Comparison of ENCODE assay signal across 14 cellular contexts in the genomic region with DNA sequence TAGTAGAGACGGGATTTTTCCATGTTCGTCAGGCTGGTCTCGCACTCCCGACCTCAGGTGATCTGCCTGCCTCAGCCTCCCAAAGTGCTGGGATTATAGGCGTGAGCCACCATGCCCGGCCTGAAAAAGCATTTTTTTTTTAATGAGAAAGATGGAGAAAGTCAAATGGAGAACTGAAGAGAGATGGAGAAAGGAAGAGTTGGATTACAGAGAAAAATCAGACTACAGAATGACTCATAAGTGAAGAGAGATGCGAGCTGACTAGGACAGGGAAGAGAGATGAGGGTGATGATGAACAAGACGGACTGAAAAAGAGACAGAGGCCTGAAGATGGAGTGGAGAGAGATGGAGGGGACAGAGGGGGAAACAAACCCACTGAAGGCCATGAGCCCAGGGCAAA. TPM values are rescaled to one million over a fixed set of nuclear protein-coding genes. Genes with fewer than 3 reads are reported as not detected.
A peak's percentile ranks its signal among the peaks of the same experiment; 100 is the strongest.
DNase-seq lines count a peak whose midpoint lies in the region; ATAC-seq, FAIRE-seq and TF ChIP-seq lines count a peak whose summit lies in the region.
"Had no signal": no experiment of that assay in that cellular context is flagged by ENCODE, and none has a peak within 500 bp of the region (broad histone marks: within the 10 kb centered on the region; RNA-seq: fewer than 3 reads in every experiment).

No MANE protein-coding gene starts in this region.

- peaks cover 19% of the 10 kb centered on the region for H3K36me3 Mint-ChIP-seq in activated naive CD4-positive, alpha-beta T cell treated with anti-CD3 and anti-CD28 coated beads, Interleukin-2, amount 10 ng/mL, durations not matched to agents 7 days and 5 days
- H3K36me3 Mint-ChIP-seq in endodermal cell (ENCODE audit: low read depth) = peaks cover 49% of the 10 kb centered on the region
- H3K36me3 Mint-ChIP-seq in stimulated activated effector memory CD8-positive, alpha-beta T cell treated with anti-CD3 and anti-CD28 coated beads, Interleukin-12 subunit alpha, Interleukin-12 subunit beta, amount 100 ng/mL, for 72 hours = peaks cover 51% of the 10 kb centered on the region

- H3K4me3 Mint-ChIP-seq in activated naive CD4-positive, alpha-beta T cell treated with anti-CD3 and anti-CD28 coated beads, Interleukin-2, amount 10 ng/mL, durations not matched to agents 7 days and 5 days = peak overlapping the region; percentile 47
- H3K4me3 Mint-ChIP-seq in endodermal cell = peak overlapping the region; percentile 95
- peak overlapping the region; percentile 91 for H3K4me3 Mint-ChIP-seq in stimulated activated effector memory CD8-positive, alpha-beta T cell treated with anti-CD3 and anti-CD28 coated beads, Interleukin-12 subunit alpha, Interleukin-12 subunit beta, amount 100 ng/mL, for 72 hours

- H3K9ac ChIP-seq in SK-N-MC (ENCODE audit: insufficient read length) = peak overlapping the region; percentile 20
- no peak overlapping the region for H3K9ac ChIP-seq in endodermal cell (ENCODE audit: extremely low read depth, low read length, poor library complexity, severe bottlenecking)

- no peak overlapping the region for H3K27ac Mint-ChIP-seq in activated naive CD4-positive, alpha-beta T cell treated with anti-CD3 and anti-CD28 coated beads, Interleukin-2, amount 10 ng/mL, durations not matched to agents 7 days and 5 days
- no peak overlapping the region for H3K27ac Mint-ChIP-seq in endodermal cell
- H3K27ac Mint-ChIP-seq in stimulated activated effector memory CD8-positive, alpha-beta T cell treated with anti-CD3 and anti-CD28 coated beads, Interleukin-12 subunit alpha, Interleukin-12 subunit beta, amount 100 ng/mL, for 72 hours = no peak overlapping the region

- FAIRE-seq in GM12891 (lab: Jason Lieb, UNC) = no peak

- H3K27me3 Mint-ChIP-seq in activated naive CD4-positive, alpha-beta T cell treated with anti-CD3 and anti-CD28 coated beads, Interleukin-2, amount 10 ng/mL, durations not matched to agents 7 days and 5 days = peaks cover 5% of the 10 kb centered on the region
- peaks cover 3% of the 10 kb centered on the region for H3K27me3 Mint-ChIP-seq in endodermal cell (ENCODE audit: insufficient read depth)

- H3K4me3 ChIP-seq in SK-N-MC (no peak overlapping the region), endodermal cell (ENCODE audit: low read length) (peak overlapping the region; percentile 100), tibial nerve (no peak overlapping the region), testis (no peak overlapping the region)

- H3K27ac ChIP-seq in SK-N-MC (no peak overlapping the region), endodermal cell (ENCODE audit: low read depth, low read length) (no peak overlapping the region), tibial nerve (no peak overlapping the region), testis (no peak overlapping the region)

- H3K9me3 Mint-ChIP-seq in activated naive CD4-positive, alpha-beta T cell treated with anti-CD3 and anti-CD28 coated beads, Interleukin-2, amount 10 ng/mL, durations not matched to agents 7 days and 5 days = no peaks in the 10 kb centered on the region
- H3K9me3 Mint-ChIP-seq in endodermal cell = peaks cover 3% of the 10 kb centered on the region
- H3K9me3 Mint-ChIP-seq in stimulated activated effector memory CD8-positive, alpha-beta T cell treated with anti-CD3 and anti-CD28 coated beads, Interleukin-12 subunit alpha, Interleukin-12 subunit beta, amount 100 ng/mL, for 72 hours = no peaks in the 10 kb centered on the region

- TF ChIP-seq POLR2A in tibial nerve (IDR thresholded peaks at IDR 0.05) (no peak), testis (IDR thresholded peaks at IDR 0.05) (no peak), GM12891 (IDR thresholded peaks at IDR 0.05; ENCODE audit: low read depth, low read length) (no peak)

- H3K36me3 ChIP-seq in SK-N-MC (ENCODE audit: insufficient read depth, low read length) = peaks cover 37% of the 10 kb centered on the region
- peaks cover 43% of the 10 kb centered on the region for H3K36me3 ChIP-seq in endodermal cell (ENCODE audit: control insufficient read depth, insufficient read depth, low read length)
- peaks cover 3 to 38% (median 9%) of the 10 kb centered on the region in 3 donors for H3K36me3 ChIP-seq in tibial nerve
- no peaks in the 10 kb centered on the region for H3K36me3 ChIP-seq in testis (ENCODE audit: low read depth, missing control alignments)

- H3K27me3 ChIP-seq in endodermal cell (ENCODE audit: control insufficient read depth, insufficient read depth, low read length, poor library complexity, severe bottlenecking) (no peaks in the 10 kb centered on the region), tibial nerve (no peaks in the 10 kb centered on the region), testis (no peaks in the 10 kb centered on the region)
- H3K27me3 ChIP-seq: gastroesophageal sphincter had no signal

- no peak for DNase-seq in activated naive CD4-positive, alpha-beta T cell treated with anti-CD3 and anti-CD28 coated beads, Interleukin-2, amount 10 ng/mL, durations not matched to agents 7 days and 5 days
- no peak for DNase-seq in activated naive CD4-positive, alpha-beta T cell treated with Interleukin-2 at 50 U/mL for 16 hours
- DNase-seq in SK-N-MC (ENCODE audit: low read depth, low spot score) (no peak), endodermal cell (no peak), tibial nerve (ENCODE audit: low spot score in 2 of 2) (no peak), testis (no peak), GM12891 (ENCODE audit: insufficient read length, low spot score) (no peak)
- no peak for DNase-seq in stimulated activated effector memory CD8-positive, alpha-beta T cell treated with anti-CD3 and anti-CD28 coated beads, Interleukin-12 subunit alpha, Interleukin-12 subunit beta, amount 100 ng/mL, for 72 hours (ENCODE audit: low spot score in 2 of 2)
- DNase-seq: AML-193, left colon, NCI-H526, occipital lobe had no signal

- no peak for TF ChIP-seq EP300 in tibial nerve (IDR thresholded peaks at IDR 0.05)

- peaks cover 35% of the 10 kb centered on the region for H3K4me1 Mint-ChIP-seq in activated naive CD4-positive, alpha-beta T cell treated with anti-CD3 and anti-CD28 coated beads, Interleukin-2, amount 10 ng/mL, durations not matched to agents 7 days and 5 days
- H3K4me1 Mint-ChIP-seq in endodermal cell = peaks cover 15% of the 10 kb centered on the region
- H3K4me1 Mint-ChIP-seq in stimulated activated effector memory CD8-positive, alpha-beta T cell treated with anti-CD3 and anti-CD28 coated beads, Interleukin-12 subunit alpha, Interleukin-12 subunit beta, amount 100 ng/mL, for 72 hours = peaks cover 46% of the 10 kb centered on the region

- intact Hi-C loops in testis (cut with DNase I; ENCODE audit: low total_unique reads) = no loop called here

- 94 to 98% methylated on average over 8 of the region's 8 CpGs for WGBS in endodermal cell (ENCODE audit: insufficient coverage in 1 of 2, insufficient read length in 1 of 2), 2 experiments
- 90 to 92% methylated on average over 8 of the region's 8 CpGs for WGBS in tibial nerve, 2 donors
- 77 to 87% methylated on average over 8 of the region's 8 CpGs for WGBS in testis, 2 donors

- no peaks in the 10 kb centered on the region for H3K9me3 ChIP-seq in SK-N-MC (ENCODE audit: low read depth, low read length)
- H3K9me3 ChIP-seq in endodermal cell (ENCODE audit: control insufficient read depth, low read length) = no peaks in the 10 kb centered on the region
- H3K9me3 ChIP-seq in tibial nerve = no peaks in the 10 kb centered on the region
- no peaks in the 10 kb centered on the region for H3K9me3 ChIP-seq in testis
- H3K9me3 ChIP-seq: gastroesophageal sphincter had no signal

- ATAC-seq in stimulated activated effector memory CD8-positive, alpha-beta T cell treated with anti-CD3 and anti-CD28 coated beads, Interleukin-12 subunit alpha, Interleukin-12 subunit beta, amount 100 ng/mL, for 72 hours = no peak
- ATAC-seq: gastroesophageal sphincter, left colon, Right ventricle myocardium inferior had no signal

- CTCF ChIA-PET in activated naive CD4-positive, alpha-beta T cell treated with anti-CD3 and anti-CD28 coated beads, Interleukin-2, amount 10 ng/mL, durations not matched to agents 7 days and 5 days (lab: Charles Lee) = interaction anchor here (0.6 to 3.1 kb wide), 5 partner anchors 7 to 1651 kb away, joined by 3 to 19 read pairs (median 5); no protein-coding TSS in a partner anchor

- TF ChIP-seq CTCF in endodermal cell (conservative IDR thresholded peaks at IDR 0.05) = no peak
- no peak for TF ChIP-seq CTCF in tibial nerve (IDR thresholded peaks at IDR 0.05)
- TF ChIP-seq CTCF in testis (IDR thresholded peaks at IDR 0.05) = no peak

- no peaks in the 10 kb centered on the region for H3K4me1 ChIP-seq in endodermal cell (ENCODE audit: control insufficient read depth, insufficient read depth, low read length)
- peaks cover 0 to 34% (median 7%) of the 10 kb centered on the region in 4 donors for H3K4me1 ChIP-seq in tibial nerve
- H3K4me1 ChIP-seq in testis = peaks cover 8% of the 10 kb centered on the region

TF ChIP-seq in GM12891, 5 proteins besides CTCF, POLR2A, EP300 and RAD21:
- TF ChIP-seq POLR2AphosphoS5 (IDR thresholded peaks at IDR 0.05; ENCODE audit: low read depth, low read length) (no peak), PAX5 (IDR thresholded peaks at IDR 0.05; ENCODE audit: insufficient read depth, low read length, severe bottlenecking) (no peak), TAF1 (IDR thresholded peaks at IDR 0.05; ENCODE audit: low read depth, low read length) (no peak), POU2F2 (IDR thresholded peaks at IDR 0.05; ENCODE audit: low read depth, low read length) (no peak), SPI1 (IDR thresholded peaks at IDR 0.05; ENCODE audit: low read depth, low read length) (no peak)
TF ChIP-seq in GM12891: peak in this region for 0.

RNA-seq across cellular contexts. Expression of a gene that starts 1.5 kb away (rescaled TPM):
- 10 to 100 TPM; 36.9 to 43.9 TPM for total RNA-seq in endodermal cell
- 18.1 TPM for polyA plus RNA-seq in endodermal cell (2013, experiment 1 of 2)
- polyA plus RNA-seq in endodermal cell (2013, experiment 2 of 2) = 16.1 TPM
- total RNA-seq in tibial nerve = 10 to 100 TPM; 12.4 to 43.8 (median 13.9) TPM
- 100 to 1,000 TPM in 1 of 2 donors, 10 to 100 TPM in 1; 67.5 to 102 TPM for total RNA-seq in testis
- 55.1 TPM for polyA plus RNA-seq in testis (ENCODE audit: insufficient read depth, low read depth, low replicate concordance)
- polyA plus RNA-seq in GM12891 (2012; ENCODE audit: low read depth, missing spikeins) = 8.2 TPM

RNA-seq across cellular contexts. Expression of a gene that starts 18.6 kb away (rescaled TPM):
- total RNA-seq in endodermal cell (not detected), tibial nerve (10 to 100 TPM in 1 of 4 donors, 1 to 10 TPM in 3; 1.5 to 11.0 (median 4.7) TPM), testis (1 to 10 TPM; 2.7 to 3.9 TPM)
- polyA plus RNA-seq in endodermal cell (2013, experiment 1 of 2) = not detected
- polyA plus RNA-seq in endodermal cell (2013, experiment 2 of 2) = not detected
- 2.8 TPM for polyA plus RNA-seq in testis (ENCODE audit: insufficient read depth, low read depth, low replicate concordance)
- not detected for polyA plus RNA-seq in GM12891 (2012; ENCODE audit: low read depth, missing spikeins)

RNA-seq across cellular contexts. Expression of a gene that starts 40.9 kb away (rescaled TPM):
- total RNA-seq in endodermal cell (under 1 TPM in 1 of 2 donors, not detected in 1; 0.48 TPM), tibial nerve (10 to 100 TPM in 3 of 4 donors, 1 to 10 TPM in 1; 5.0 to 34.5 (median 12.7) TPM), testis (1 to 10 TPM; 3.9 to 6.1 TPM)
- 1.2 TPM for polyA plus RNA-seq in endodermal cell (2013, experiment 1 of 2)
- 0.37 TPM for polyA plus RNA-seq in endodermal cell (2013, experiment 2 of 2)
- polyA plus RNA-seq in testis (ENCODE audit: insufficient read depth, low read depth, low replicate concordance) = 3.5 TPM
- 0.08 TPM for polyA plus RNA-seq in GM12891 (2012; ENCODE audit: low read depth, missing spikeins)
